ENCODE assay signal across 22 cellular contexts in genomic region chr14:61485670-61486069, GRCh38.
DNase-seq lines count a peak whose midpoint lies in the region; ATAC-seq and TF ChIP-seq lines count a peak whose summit lies in the region.
"Had no signal": no experiment of that assay in that cellular context is flagged by ENCODE, and none has a peak within 500 bp of the region (broad histone marks: within the 10 kb centered on the region; RNA-seq: fewer than 3 reads in every experiment).

No MANE protein-coding gene starts in this region.

- H2BK15ac ChIP-seq in IMR-90 (ENCODE audit: low read depth, low read length): 0 out of 3 replicates have a peak overlapping the region, but pooled peaks have one; percentile 18

- H2BK5ac ChIP-seq in IMR-90 (ENCODE audit: low read depth, low read length, poor library complexity, severe bottlenecking) (no peak overlapping the region), trophoblast cell (ENCODE audit: low read depth, low read length, poor library complexity) (peak overlapping the region; percentile 85)

- H2AFZ ChIP-seq in IMR-90 (replicated peaks; ENCODE audit: low read length, poor library complexity): no peak overlapping the region
- H2AFZ ChIP-seq in trophoblast cell (ENCODE audit: insufficient read depth, low read length, poor library complexity): no peak overlapping the region

- no peaks in the 10 kb centered on the region for H4K20me1 ChIP-seq in IMR-90 (ENCODE audit: insufficient read depth, low read length)
- H4K20me1 ChIP-seq: BLaER1 had no signal

- H3K27ac Mint-ChIP-seq in activated T-cell treated with anti-CD3 and anti-CD28 coated beads, Interleukin-2, amount 50 U/mL, for 24 hours: peak overlapping the region; percentile 80
- H3K27ac Mint-ChIP-seq in activated naive CD8-positive, alpha-beta T cell treated with anti-CD3 and anti-CD28 coated beads, Interleukin-2, amount 10 ng/mL, durations not matched to agents 7 days and 5 days: peak overlapping the region; percentile 46

- H3K4me3 ChIP-seq in IMR-90 (ENCODE audit: insufficient read depth, low read depth, low read length) (no peak overlapping the region), trophoblast cell (ENCODE audit: low read depth, low read length) (no peak overlapping the region), BE2C (ENCODE audit: low read depth, low read length) (no peak overlapping the region)
- H3K4me3 ChIP-seq: adrenal gland, BLaER1, skin epidermis, suprapubic skin had no signal

- peaks cover 4% of the 10 kb centered on the region; the same call in 1 of the 2 replicates for H3K9me1 ChIP-seq in IMR-90 (ENCODE audit: insufficient read depth, low read length)

- H3K14ac ChIP-seq in IMR-90 (replicated peaks; ENCODE audit: low read depth, low read length) (no peak overlapping the region), trophoblast cell (ENCODE audit: low read length) (peak overlapping the region; percentile 68)

- no peaks in the 10 kb centered on the region for H3K79me1 ChIP-seq in IMR-90 (ENCODE audit: low read depth in 1 of 2, low read length in 2 of 2)
- H3K79me1 ChIP-seq in trophoblast cell (ENCODE audit: low read length): peaks cover 45% of the 10 kb centered on the region

- H2BK12ac ChIP-seq in trophoblast cell (ENCODE audit: low read length): peak overlapping the region; percentile 91

- H3K23ac ChIP-seq in IMR-90 (ENCODE audit: low read depth, low read length): no peak overlapping the region
- H3K23ac ChIP-seq in trophoblast cell (ENCODE audit: low read length): no peak overlapping the region

- H4K8ac ChIP-seq in IMR-90 (ENCODE audit: low read depth in 2 of 2, low read length in 2 of 2) (0 out of 4 replicates have a peak overlapping the region, but pooled peaks of 1 of the 2 experiments have one; percentile 51), trophoblast cell (ENCODE audit: low read depth, low read length) (peak overlapping the region; percentile 67)

- H3K4me1 ChIP-seq in IMR-90 (ENCODE audit: control insufficient read depth, insufficient read depth, low read length): peaks cover under 1% of the 10 kb centered on the region
- peaks cover 37 to 44% of the 10 kb centered on the region in 2 experiments for H3K4me1 ChIP-seq in trophoblast cell (ENCODE audit: control insufficient read depth in 1 of 2, insufficient read depth in 2 of 2, low read length in 2 of 2)
- peaks cover 21% of the 10 kb centered on the region for H3K4me1 ChIP-seq in BE2C

- POLR2A ChIA-PET in IMR-90 (lab: Charles Lee; ENCODE audit: unreplicated experiment): no interaction called here
- POLR2A ChIA-PET in activated naive CD8-positive, alpha-beta T cell treated with anti-CD3 and anti-CD28 coated beads, Interleukin-2, amount 10 ng/mL, durations not matched to agents 7 days and 5 days (lab: Charles Lee): no interaction called here

- CTCF ChIA-PET in IMR-90 (lab: Yijun Ruan, JAX): no interaction called here

- DNase-seq in activated T-cell treated with anti-CD3 and anti-CD28 coated beads, Interleukin-2, amount 50 U/mL, for 24 hours: no peak
- DNase-seq in activated T-cell treated with anti-CD3 and anti-CD28 coated beads for 4 hours: no peak
- no peak for DNase-seq in IMR-90
- DNase-seq in activated naive CD8-positive, alpha-beta T cell treated with anti-CD3 and anti-CD28 coated beads, Interleukin-2, amount 10 ng/mL, durations not matched to agents 7 days and 5 days: no peak
- DNase-seq in trophoblast cell: no peak
- DNase-seq in DMS79 treated with DMSO at 0.1 percent for 48 hours (lab: John Stamatoyannopoulos, UW): no peak
- DNase-seq in BE2C: no peak
- no peak for DNase-seq in COLO829 (ENCODE audit: low spot score)
- DNase-seq: adrenal gland; brain microvascular endothelial cell; effector CD4-positive, alpha-beta T cell; foreskin fibroblast; Kasumi-1; mesendoderm; NCI-H187 treated with DMSO at 0.1 percent for 48 hours; NCI-H526 treated with DMSO at 0.1 percent for 48 hours had no signal

- H3K9me3 ChIP-seq in IMR-90 (ENCODE audit: control insufficient read depth, insufficient read depth, low read length): no peaks in the 10 kb centered on the region
- H3K9me3 ChIP-seq in trophoblast cell (ENCODE audit: insufficient read depth, low read depth, low read length): no peaks in the 10 kb centered on the region
- H3K9me3 ChIP-seq in BE2C: no peaks in the 10 kb centered on the region
- H3K9me3 ChIP-seq: adrenal gland, BLaER1, suprapubic skin had no signal

- H3K18ac ChIP-seq in IMR-90 (ENCODE audit: low read depth, low read length) (no peak overlapping the region), trophoblast cell (ENCODE audit: low read length) (no peak overlapping the region)

- peaks cover 69% of the 10 kb centered on the region for H3K36me3 Mint-ChIP-seq in activated T-cell treated with anti-CD3 and anti-CD28 coated beads, Interleukin-2, amount 50 U/mL, for 24 hours (ENCODE audit: low read depth)
- H3K36me3 Mint-ChIP-seq in activated naive CD8-positive, alpha-beta T cell treated with anti-CD3 and anti-CD28 coated beads, Interleukin-2, amount 10 ng/mL, durations not matched to agents 7 days and 5 days: peaks cover 56% of the 10 kb centered on the region

- TF ChIP-seq POLR2A in IMR-90 (IDR thresholded peaks at IDR 0.05; ENCODE audit: low read depth, low read length): no peak

- 0 out of 2 replicates have a peak overlapping the region, but pooled peaks have one; percentile 3 for H2BK20ac ChIP-seq in IMR-90 (ENCODE audit: low read depth, low read length)

- H3K36me3 ChIP-seq in IMR-90 (ENCODE audit: control insufficient read depth, insufficient read depth, low read length): no peaks in the 10 kb centered on the region
- H3K36me3 ChIP-seq in trophoblast cell (ENCODE audit: control insufficient read depth in 1 of 2, insufficient read depth in 2 of 2, low read length in 2 of 2): peaks cover 6 to 9% of the 10 kb centered on the region in 2 experiments
- H3K36me3 ChIP-seq in BE2C: no peaks in the 10 kb centered on the region
- H3K36me3 ChIP-seq: adrenal gland, brain microvascular endothelial cell had no signal

- in situ Hi-C loops in IMR-90 (cut with MboI; ENCODE audit: low sequenced_read_pairs): no loop called here

- no peak for ATAC-seq in IMR-90 (ENCODE audit: low read depth)
- ATAC-seq in activated naive CD8-positive, alpha-beta T cell treated with anti-CD3 and anti-CD28 coated beads, Interleukin-2, amount 10 ng/mL, durations not matched to agents 7 days and 5 days (ENCODE audit: low read depth): no peak
- ATAC-seq: HCT116 had no signal

- H3K27me3 ChIP-seq in IMR-90 (ENCODE audit: control insufficient read depth, insufficient read depth, low read length) (no peaks in the 10 kb centered on the region), trophoblast cell (ENCODE audit: insufficient read depth, low read length) (no peaks in the 10 kb centered on the region), BE2C (no peaks in the 10 kb centered on the region)
- H3K27me3 ChIP-seq: adrenal gland, BLaER1, brain microvascular endothelial cell, suprapubic skin had no signal

- no peaks in the 10 kb centered on the region for H3K9me3 Mint-ChIP-seq in activated T-cell treated with anti-CD3 and anti-CD28 coated beads, Interleukin-2, amount 50 U/mL, for 24 hours
- H3K9me3 Mint-ChIP-seq in activated naive CD8-positive, alpha-beta T cell treated with anti-CD3 and anti-CD28 coated beads, Interleukin-2, amount 10 ng/mL, durations not matched to agents 7 days and 5 days: no peaks in the 10 kb centered on the region

- H2BK120ac ChIP-seq in IMR-90 (ENCODE audit: low read depth, low read length) (no peak overlapping the region), trophoblast cell (ENCODE audit: insufficient read depth, low read length, poor library complexity) (peak overlapping the region; percentile 87)

- peaks cover 11% of the 10 kb centered on the region for H3K79me2 ChIP-seq in trophoblast cell (ENCODE audit: control insufficient read depth, insufficient read depth, low read length, poor library complexity)

- no TSS peak for BruUV-seq in IMR-90 (replicated peaks; lab: Mats Ljungman, UMichigan)

- dilution Hi-C loops in IMR-90 (cut with HindIII; ENCODE audit: low sequenced_read_pairs, unreplicated experiment): no loop called here

- no peak overlapping the region for H4K91ac ChIP-seq in IMR-90 (ENCODE audit: insufficient read depth, low read depth, low read length)
- H4K91ac ChIP-seq in trophoblast cell (ENCODE audit: low read depth, low read length): peak overlapping the region; percentile 87

- WGBS in IMR-90 (ENCODE audit: extremely low coverage in 2 of 2, insufficient read length in 1 of 2), 2 experiments: no CpG with 5 or more reads among the region's 4 CpGs
- no CpG with 5 or more reads among the region's 4 CpGs for WGBS in trophoblast cell (ENCODE audit: extremely low coverage, insufficient coverage, insufficient read length)

- H3K4me1 Mint-ChIP-seq in activated T-cell treated with anti-CD3 and anti-CD28 coated beads, Interleukin-2, amount 50 U/mL, for 24 hours (ENCODE audit: low read depth): peaks cover 89% of the 10 kb centered on the region
- H3K4me1 Mint-ChIP-seq in activated naive CD8-positive, alpha-beta T cell treated with anti-CD3 and anti-CD28 coated beads, Interleukin-2, amount 10 ng/mL, durations not matched to agents 7 days and 5 days: peaks cover 50% of the 10 kb centered on the region

- H3K4me3 Mint-ChIP-seq in activated T-cell treated with anti-CD3 and anti-CD28 coated beads, Interleukin-2, amount 50 U/mL, for 24 hours: no peak overlapping the region
- no peak overlapping the region for H3K4me3 Mint-ChIP-seq in activated naive CD8-positive, alpha-beta T cell treated with anti-CD3 and anti-CD28 coated beads, Interleukin-2, amount 10 ng/mL, durations not matched to agents 7 days and 5 days

- H3K4me2 ChIP-seq in IMR-90 (ENCODE audit: low read depth, low read length) (no peak overlapping the region), trophoblast cell (ENCODE audit: low read length) (peak overlapping the region; percentile 23)
- H3K4me2 ChIP-seq: BLaER1 had no signal

- no peak overlapping the region for H4K12ac ChIP-seq in trophoblast cell (ENCODE audit: low read depth, low read length)

- TF ChIP-seq CTCF in IMR-90 (conservative IDR thresholded peaks at IDR 0.05; ENCODE audit: low read depth, low read length) (no peak), BE2C (IDR thresholded peaks at IDR 0.05; ENCODE audit: low read depth, low read length) (no peak)

- H3K27ac ChIP-seq in IMR-90 (ENCODE audit: insufficient read depth, low read length) (no peak overlapping the region), trophoblast cell (ENCODE audit: low read depth, low read length) (peak overlapping the region; percentile 97)
- H3K27ac ChIP-seq: adrenal gland, BLaER1, brain microvascular endothelial cell, epithelial cell of prostate, HL-60, skin epidermis, suprapubic skin had no signal

- intact Hi-C loops in IMR-90 (cut with micrococcal nuclease): no loop called here

- no peaks in the 10 kb centered on the region for H3K27me3 Mint-ChIP-seq in activated T-cell treated with anti-CD3 and anti-CD28 coated beads, Interleukin-2, amount 50 U/mL, for 24 hours
- no peaks in the 10 kb centered on the region for H3K27me3 Mint-ChIP-seq in activated naive CD8-positive, alpha-beta T cell treated with anti-CD3 and anti-CD28 coated beads, Interleukin-2, amount 10 ng/mL, durations not matched to agents 7 days and 5 days

- H3K4ac ChIP-seq in IMR-90 (ENCODE audit: low read depth, low read length) (no peak overlapping the region), trophoblast cell (ENCODE audit: low read depth, low read length) (peak overlapping the region; percentile 34)

- H2AK5ac ChIP-seq in IMR-90 (ENCODE audit: low read depth, low read length): peak overlapping the region; percentile 66; the same call in 1 of the 2 replicates
- peak overlapping the region; percentile 36 for H2AK5ac ChIP-seq in trophoblast cell (ENCODE audit: low read length)

- no peak overlapping the region for H4K5ac ChIP-seq in IMR-90 (ENCODE audit: low read depth, low read length)

- no peak overlapping the region for H3K56ac ChIP-seq in IMR-90 (ENCODE audit: extremely low read depth, insufficient read depth, low read length)

- H2AK9ac ChIP-seq in IMR-90 (replicated peaks; ENCODE audit: low read depth, low read length, poor library complexity): no peak overlapping the region

- H3K9ac ChIP-seq in IMR-90 (ENCODE audit: low read depth, low read length) (no peak overlapping the region), trophoblast cell (ENCODE audit: low read length) (no peak overlapping the region)
- H3K9ac ChIP-seq: BLaER1 had no signal

- no peak for TF ChIP-seq RAD21 in IMR-90 (IDR thresholded peaks at IDR 0.05; ENCODE audit: low read length)
